Comparison of ENCODE assay signal across 18 cellular contexts in the genomic region with DNA sequence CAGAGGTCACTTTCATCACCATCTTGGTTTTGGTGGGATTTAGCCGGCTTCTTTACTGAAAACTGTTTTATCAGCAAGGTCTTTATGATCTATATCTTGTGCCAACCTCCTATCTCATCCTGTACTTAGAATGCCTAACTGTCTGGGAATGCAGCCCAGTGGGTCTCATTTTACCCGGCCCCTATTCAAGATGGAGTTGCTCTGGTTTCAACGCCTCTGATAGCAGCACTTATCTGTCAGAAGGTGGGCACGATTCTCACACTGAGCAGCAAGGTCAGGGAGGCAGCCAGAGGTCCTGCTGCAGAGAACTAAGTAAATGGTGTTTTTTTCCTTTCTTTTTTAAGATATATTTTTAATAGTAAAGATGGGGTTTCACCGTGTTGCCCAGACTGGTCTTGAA. TPM values are rescaled to one million over a fixed set of nuclear protein-coding genes. Genes with fewer than 3 reads are reported as not detected.
DNase-seq lines count a peak whose midpoint lies in the region; ATAC-seq and TF ChIP-seq lines count a peak whose summit lies in the region.
"Had no signal": no experiment of that assay in that cellular context is flagged by ENCODE, and none has a peak within 500 bp of the region (broad histone marks: within the 10 kb centered on the region; RNA-seq: fewer than 3 reads in every experiment).

No MANE protein-coding gene starts in this region.

- no peak for TF ChIP-seq POLR2A in vagina (IDR thresholded peaks at IDR 0.05)

- H3K36me3 ChIP-seq in SJCRH30: no peaks in the 10 kb centered on the region
- no peaks in the 10 kb centered on the region for H3K36me3 ChIP-seq in vagina
- H3K36me3 ChIP-seq: BE2C, SJSA1 had no signal

- peak overlapping the region; percentile 58 for H3K27ac ChIP-seq in SJCRH30
- peak overlapping the region; percentile 73 for H3K27ac ChIP-seq in epithelial cell of prostate
- H3K27ac ChIP-seq in vagina: peak overlapping the region; percentile 30
- no peak overlapping the region for H3K27ac ChIP-seq in caudate nucleus (ENCODE audit: low read depth, low read length)
- H3K27ac ChIP-seq: SJSA1 had no signal

- intact Hi-C loops in posterior vena cava (cut with DNase I) (no loop called here), vagina (cut with DNase I) (no loop called here)

- DNase-seq in SJCRH30 (no peak), epithelial cell of prostate (ENCODE audit: low read depth, low spot score) (no peak), posterior vena cava (ENCODE audit: low spot score) (peak; percentile 17), vagina (ENCODE audit: extremely low spot score in 2 of 2) (no peak), caudate nucleus (lab: John Stamatoyannopoulos, UW) (no peak), GM13977 (ENCODE audit: low spot score) (no peak)
- DNase-seq: BE2C, GDM1, H7, HFFc6, KG1, NCI-H1105, NCI-H2029 treated with DMSO at 0.1 percent for 48 hours, NCI-H345, NCI-H774 had no signal

- H3K27me3 ChIP-seq in SJCRH30 (0 out of 2 replicates have a peak, but pooled peaks cover 5% of the 10 kb centered on the region), vagina (no peaks in the 10 kb centered on the region)

- no peak for ATAC-seq in GM18519 (IDR thresholded peaks at IDR 0.05; ENCODE audit: low FRiP score, unreplicated experiment)
- ATAC-seq: Panc1 had no signal

- TF ChIP-seq CTCF in vagina (IDR thresholded peaks at IDR 0.05) (no peak), GM13977 (IDR thresholded peaks at IDR 0.05; ENCODE audit: extremely low read depth, insufficient read depth, missing control alignments) (no peak)

- H3K9me3 ChIP-seq in SJCRH30 (replicated peaks): no peaks in the 10 kb centered on the region
- no peaks in the 10 kb centered on the region for H3K9me3 ChIP-seq in vagina
- H3K9me3 ChIP-seq: BE2C, SJSA1 had no signal

- in situ Hi-C loops in GM13977 (cut with MboI; ENCODE audit: low pct_unique_long_range_greater_than_20kb, low sequenced_read_pairs, unreplicated experiment): no loop called here

- peak overlapping the region; percentile 29 for H3K4me3 ChIP-seq in SJCRH30
- peak overlapping the region in 1 of 2 donors; percentile 15 for H3K4me3 ChIP-seq in vagina
- H3K4me3 ChIP-seq: SJSA1 had no signal

- H3K4me1 ChIP-seq in SJCRH30: peaks cover 11% of the 10 kb centered on the region
- H3K4me1 ChIP-seq in vagina: peaks cover 18% of the 10 kb centered on the region
- H3K4me1 ChIP-seq: BE2C, SJSA1 had no signal

RNA-seq across cellular contexts. Expression of gene XYLT2, which starts 26.3 kb away (rescaled TPM):
- total RNA-seq in SJCRH30 (2014; rRNA removed; shearing (Covaris generic)): 17.9 and 18.5 TPM in 2 replicates
- total RNA-seq in posterior vena cava: 10 to 100 TPM; 18.1 to 21.9 TPM
- total RNA-seq in vagina: 30.4 TPM

RNA-seq across cellular contexts. Expression of gene TMEM92, which starts 45.4 kb away (rescaled TPM):
- not detected in 2 replicates for total RNA-seq in SJCRH30 (2014; rRNA removed; shearing (Covaris generic))
- total RNA-seq in posterior vena cava: under 1 TPM; 0.33 to 0.60 TPM
- total RNA-seq in vagina: 0.74 TPM

RNA-seq across cellular contexts. Expression of gene MRPL27, which starts 53.4 kb away (rescaled TPM):
- total RNA-seq in SJCRH30 (2014; rRNA removed; shearing (Covaris generic)): 43.8 and 44.4 TPM in 2 replicates
- 10 to 100 TPM; 38.2 to 40.1 TPM for total RNA-seq in posterior vena cava
- total RNA-seq in vagina: 41.7 TPM

RNA-seq across cellular contexts. Expression of gene EME1, which starts 53.4 kb away (rescaled TPM):
- total RNA-seq in SJCRH30 (2014; rRNA removed; shearing (Covaris generic)): 18.4 and 20.8 TPM in 2 replicates
- total RNA-seq in posterior vena cava (1 to 10 TPM in 1 of 2 donors, under 1 TPM in 1; 0.62 to 1.4 TPM), vagina (2.9 TPM)
